ENCODE assay signal across 24 cellular contexts in the genomic region with DNA sequence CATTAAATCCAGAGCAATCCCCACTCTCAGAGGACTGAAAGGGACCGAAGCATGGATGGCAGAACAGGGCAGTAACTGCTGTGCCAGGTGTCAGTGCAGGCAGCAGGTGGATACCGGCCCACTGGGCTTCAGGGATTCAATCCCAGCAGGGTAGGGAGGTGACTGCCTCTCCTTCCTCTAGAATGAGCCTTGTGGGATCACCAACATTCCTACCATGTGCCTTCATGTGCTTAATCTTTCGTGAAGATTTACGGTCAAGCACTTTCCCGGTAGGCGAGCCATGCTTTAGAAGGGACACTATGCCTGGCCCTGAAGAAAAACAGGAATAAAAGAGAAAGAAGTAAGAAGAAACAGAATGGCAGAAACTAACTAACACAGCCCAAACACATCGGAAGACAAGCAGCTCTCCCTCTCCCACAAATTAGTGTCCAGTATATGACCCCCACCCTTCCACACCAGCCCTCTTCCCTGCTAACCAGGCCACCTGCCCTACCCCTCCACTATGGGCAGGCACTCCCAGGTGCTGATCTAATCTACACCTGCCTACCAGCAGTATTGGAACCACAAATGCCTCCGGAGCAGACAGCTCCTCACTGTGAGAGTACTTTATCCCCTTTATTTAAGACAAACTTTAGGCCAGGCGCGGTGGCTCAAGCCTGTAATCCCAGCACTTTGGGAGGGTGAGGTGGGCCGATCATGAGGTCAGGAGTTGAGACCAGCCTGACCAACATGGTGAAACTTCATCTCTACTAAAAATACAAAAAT.
"Had no signal": no experiment of that assay in that cellular context is flagged by ENCODE, and none has a peak within 500 bp of the region (broad histone marks: within the 10 kb centered on the region; RNA-seq: fewer than 3 reads in every experiment).

No MANE protein-coding gene starts in this region.

- FAIRE-seq: endometrium, keratinocyte had no signal

- H3K27me3 ChIP-seq: esophagus squamous epithelium, right atrium auricular region, sigmoid colon, spleen, transverse colon, vagina had no signal

- H3K36me3 ChIP-seq: esophagus squamous epithelium, prostate gland, right atrium auricular region, sigmoid colon, spleen, thoracic aorta, transverse colon, vagina had no signal

- DNase-seq: cortex of kidney; effector memory CD8-positive, alpha-beta T cell; erythroblast; esophagus squamous epithelium; foreskin melanocyte; midbrain; naive thymus-derived CD4-positive, alpha-beta T cell; nucleus accumbens; sigmoid colon; spleen; stimulated activated CD4-positive, alpha-beta T cell treated with anti-CD3 and anti-CD28 coated beads, Interleukin-4, amount 100 ng/mL, for 4 hours; stimulated activated naive CD8-positive, alpha-beta T cell treated with anti-CD3 and anti-CD28 coated beads, Interleukin-15, Interleukin-2, amounts not matched to agents 100 U/mL and 50 U/mL, for 24 hours; substantia nigra; transverse colon had no signal

- H3K27ac ChIP-seq: esophagus squamous epithelium, right atrium auricular region, sigmoid colon, skin epidermis, spleen, thoracic aorta, transverse colon, vagina had no signal

- ATAC-seq: effector memory CD8-positive, alpha-beta T cell; left lobe of liver; naive thymus-derived CD4-positive, alpha-beta T cell; stimulated activated memory B cell treated with anti-CD40 and anti-IgM and Interleukin-4, amounts not matched to agents 10 μg/mL and 1 μg/mL and 100 μg/mL, for 72 hours; stimulated activated naive CD8-positive, alpha-beta T cell treated with anti-CD3 and anti-CD28 coated beads, Interleukin-15, Interleukin-2, amounts not matched to agents 100 U/mL and 50 U/mL, for 24 hours had no signal

- H3K4me3 ChIP-seq: esophagus squamous epithelium, lung, prostate gland, right atrium auricular region, sigmoid colon, skin epidermis, spleen, thoracic aorta, transverse colon, vagina had no signal

- H3K4me1 ChIP-seq: esophagus squamous epithelium, prostate gland, right atrium auricular region, spleen, transverse colon, vagina had no signal

- H3K9me3 ChIP-seq: esophagus squamous epithelium, prostate gland, sigmoid colon, thoracic aorta, transverse colon, vagina had no signal
